In the genomic region with DNA sequence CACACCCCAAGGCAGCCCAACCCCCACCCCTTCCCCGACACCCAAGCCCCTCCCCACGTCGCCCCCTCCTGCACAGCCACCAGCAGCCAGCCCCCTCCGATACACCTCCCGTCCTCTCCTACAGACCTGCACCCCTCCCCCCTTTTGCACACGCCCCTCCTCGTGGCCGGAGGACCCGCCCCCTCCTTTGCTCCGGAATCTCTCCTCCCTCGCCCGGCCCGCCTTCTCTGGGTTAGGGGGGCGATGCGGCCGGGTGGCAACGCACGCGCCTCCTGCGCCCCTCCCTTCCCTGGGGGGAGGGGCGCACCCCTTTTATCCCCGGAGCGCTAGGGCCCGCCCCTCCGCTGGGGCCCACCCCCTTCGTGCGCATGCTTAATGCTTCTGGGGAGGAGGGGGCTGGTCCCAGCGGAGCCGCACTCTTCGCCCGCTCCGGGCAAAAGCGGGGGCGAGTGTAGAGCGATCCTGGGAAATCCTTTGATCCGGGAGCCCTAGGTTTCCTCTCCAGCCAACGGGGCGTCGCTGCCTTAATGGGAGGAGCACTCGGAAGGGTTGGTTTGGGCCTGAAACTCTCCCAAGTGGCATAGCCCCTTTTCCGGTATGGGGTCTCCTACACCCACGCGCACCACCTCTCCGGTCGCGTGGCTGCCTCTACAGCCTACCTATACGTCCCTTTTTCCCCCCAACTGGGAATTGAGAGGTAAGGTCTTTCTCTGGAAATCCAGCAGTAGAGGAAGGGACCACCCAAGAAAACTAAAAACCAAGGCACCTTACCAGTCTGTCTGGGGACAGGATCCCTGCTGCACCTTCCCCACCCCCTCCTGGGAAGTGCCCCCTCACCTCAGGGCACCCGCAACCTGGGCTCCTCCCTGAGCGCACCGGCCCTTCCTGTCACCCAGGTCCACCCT, we compare ENCODE assay signal across 1 cellular context.
TF ChIP-seq lines count a peak whose summit lies in the region.

No MANE protein-coding gene starts in this region.

TF ChIP-seq in K562, 482 proteins besides CTCF, POLR2A, EP300 and RAD21 (continued from another document and continues in another):
- TF ChIP-seq, protein P1, sequence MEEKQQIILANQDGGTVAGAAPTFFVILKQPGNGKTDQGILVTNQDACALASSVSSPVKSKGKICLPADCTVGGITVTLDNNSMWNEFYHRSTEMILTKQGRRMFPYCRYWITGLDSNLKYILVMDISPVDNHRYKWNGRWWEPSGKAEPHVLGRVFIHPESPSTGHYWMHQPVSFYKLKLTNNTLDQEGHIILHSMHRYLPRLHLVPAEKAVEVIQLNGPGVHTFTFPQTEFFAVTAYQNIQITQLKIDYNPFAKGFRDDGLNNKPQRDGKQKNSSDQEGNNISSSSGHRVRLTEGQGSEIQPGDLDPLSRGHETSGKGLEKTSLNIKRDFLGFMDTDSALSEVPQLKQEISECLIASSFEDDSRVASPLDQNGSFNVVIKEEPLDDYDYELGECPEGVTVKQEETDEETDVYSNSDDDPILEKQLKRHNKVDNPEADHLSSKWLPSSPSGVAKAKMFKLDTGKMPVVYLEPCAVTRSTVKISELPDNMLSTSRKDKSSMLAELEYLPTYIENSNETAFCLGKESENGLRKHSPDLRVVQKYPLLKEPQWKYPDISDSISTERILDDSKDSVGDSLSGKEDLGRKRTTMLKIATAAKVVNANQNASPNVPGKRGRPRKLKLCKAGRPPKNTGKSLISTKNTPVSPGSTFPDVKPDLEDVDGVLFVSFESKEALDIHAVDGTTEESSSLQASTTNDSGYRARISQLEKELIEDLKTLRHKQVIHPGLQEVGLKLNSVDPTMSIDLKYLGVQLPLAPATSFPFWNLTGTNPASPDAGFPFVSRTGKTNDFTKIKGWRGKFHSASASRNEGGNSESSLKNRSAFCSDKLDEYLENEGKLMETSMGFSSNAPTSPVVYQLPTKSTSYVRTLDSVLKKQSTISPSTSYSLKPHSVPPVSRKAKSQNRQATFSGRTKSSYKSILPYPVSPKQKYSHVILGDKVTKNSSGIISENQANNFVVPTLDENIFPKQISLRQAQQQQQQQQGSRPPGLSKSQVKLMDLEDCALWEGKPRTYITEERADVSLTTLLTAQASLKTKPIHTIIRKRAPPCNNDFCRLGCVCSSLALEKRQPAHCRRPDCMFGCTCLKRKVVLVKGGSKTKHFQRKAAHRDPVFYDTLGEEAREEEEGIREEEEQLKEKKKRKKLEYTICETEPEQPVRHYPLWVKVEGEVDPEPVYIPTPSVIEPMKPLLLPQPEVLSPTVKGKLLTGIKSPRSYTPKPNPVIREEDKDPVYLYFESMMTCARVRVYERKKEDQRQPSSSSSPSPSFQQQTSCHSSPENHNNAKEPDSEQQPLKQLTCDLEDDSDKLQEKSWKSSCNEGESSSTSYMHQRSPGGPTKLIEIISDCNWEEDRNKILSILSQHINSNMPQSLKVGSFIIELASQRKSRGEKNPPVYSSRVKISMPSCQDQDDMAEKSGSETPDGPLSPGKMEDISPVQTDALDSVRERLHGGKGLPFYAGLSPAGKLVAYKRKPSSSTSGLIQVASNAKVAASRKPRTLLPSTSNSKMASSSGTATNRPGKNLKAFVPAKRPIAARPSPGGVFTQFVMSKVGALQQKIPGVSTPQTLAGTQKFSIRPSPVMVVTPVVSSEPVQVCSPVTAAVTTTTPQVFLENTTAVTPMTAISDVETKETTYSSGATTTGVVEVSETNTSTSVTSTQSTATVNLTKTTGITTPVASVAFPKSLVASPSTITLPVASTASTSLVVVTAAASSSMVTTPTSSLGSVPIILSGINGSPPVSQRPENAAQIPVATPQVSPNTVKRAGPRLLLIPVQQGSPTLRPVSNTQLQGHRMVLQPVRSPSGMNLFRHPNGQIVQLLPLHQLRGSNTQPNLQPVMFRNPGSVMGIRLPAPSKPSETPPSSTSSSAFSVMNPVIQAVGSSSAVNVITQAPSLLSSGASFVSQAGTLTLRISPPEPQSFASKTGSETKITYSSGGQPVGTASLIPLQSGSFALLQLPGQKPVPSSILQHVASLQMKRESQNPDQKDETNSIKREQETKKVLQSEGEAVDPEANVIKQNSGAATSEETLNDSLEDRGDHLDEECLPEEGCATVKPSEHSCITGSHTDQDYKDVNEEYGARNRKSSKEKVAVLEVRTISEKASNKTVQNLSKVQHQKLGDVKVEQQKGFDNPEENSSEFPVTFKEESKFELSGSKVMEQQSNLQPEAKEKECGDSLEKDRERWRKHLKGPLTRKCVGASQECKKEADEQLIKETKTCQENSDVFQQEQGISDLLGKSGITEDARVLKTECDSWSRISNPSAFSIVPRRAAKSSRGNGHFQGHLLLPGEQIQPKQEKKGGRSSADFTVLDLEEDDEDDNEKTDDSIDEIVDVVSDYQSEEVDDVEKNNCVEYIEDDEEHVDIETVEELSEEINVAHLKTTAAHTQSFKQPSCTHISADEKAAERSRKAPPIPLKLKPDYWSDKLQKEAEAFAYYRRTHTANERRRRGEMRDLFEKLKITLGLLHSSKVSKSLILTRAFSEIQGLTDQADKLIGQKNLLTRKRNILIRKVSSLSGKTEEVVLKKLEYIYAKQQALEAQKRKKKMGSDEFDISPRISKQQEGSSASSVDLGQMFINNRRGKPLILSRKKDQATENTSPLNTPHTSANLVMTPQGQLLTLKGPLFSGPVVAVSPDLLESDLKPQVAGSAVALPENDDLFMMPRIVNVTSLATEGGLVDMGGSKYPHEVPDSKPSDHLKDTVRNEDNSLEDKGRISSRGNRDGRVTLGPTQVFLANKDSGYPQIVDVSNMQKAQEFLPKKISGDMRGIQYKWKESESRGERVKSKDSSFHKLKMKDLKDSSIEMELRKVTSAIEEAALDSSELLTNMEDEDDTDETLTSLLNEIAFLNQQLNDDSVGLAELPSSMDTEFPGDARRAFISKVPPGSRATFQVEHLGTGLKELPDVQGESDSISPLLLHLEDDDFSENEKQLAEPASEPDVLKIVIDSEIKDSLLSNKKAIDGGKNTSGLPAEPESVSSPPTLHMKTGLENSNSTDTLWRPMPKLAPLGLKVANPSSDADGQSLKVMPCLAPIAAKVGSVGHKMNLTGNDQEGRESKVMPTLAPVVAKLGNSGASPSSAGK (IDR thresholded peaks at IDR 0.05): peak; percentile 23; the same call in 1 of the 2 replicates
- TF ChIP-seq SUPT5H (IDR thresholded peaks at IDR 0.05): peak; percentile 41; the same call in 1 of the 2 replicates
- TF ChIP-seq RBM14 (IDR thresholded peaks at IDR 0.05; ENCODE audit: borderline replicate concordance, insufficient read depth, low read depth, low read length): no peak
- TF ChIP-seq TAF1 (IDR thresholded peaks at IDR 0.05; ENCODE audit: control insufficient read depth, extremely low read depth, insufficient read depth, low read length, severe bottlenecking): peak; percentile 34
- no peak for TF ChIP-seq XRCC3 (IDR thresholded peaks at IDR 0.05)
- TF ChIP-seq ATF7 (IDR thresholded peaks at IDR 0.05): no peak
- no peak for TF ChIP-seq CTBP1 (IDR thresholded peaks at IDR 0.05; ENCODE audit: borderline replicate concordance)
- no peak for TF ChIP-seq HEY1 (CRISPR knock-in tag; IDR thresholded peaks at IDR 0.05; ENCODE audit: borderline replicate concordance)
- no peak for TF ChIP-seq ATF1 (CRISPR knock-in tag; IDR thresholded peaks at IDR 0.05)
- 0 out of 2 replicates have a peak, but pooled peaks have one; percentile 19 for TF ChIP-seq ATF1 (tag; IDR thresholded peaks at IDR 0.05)
- TF ChIP-seq, protein P2, sequence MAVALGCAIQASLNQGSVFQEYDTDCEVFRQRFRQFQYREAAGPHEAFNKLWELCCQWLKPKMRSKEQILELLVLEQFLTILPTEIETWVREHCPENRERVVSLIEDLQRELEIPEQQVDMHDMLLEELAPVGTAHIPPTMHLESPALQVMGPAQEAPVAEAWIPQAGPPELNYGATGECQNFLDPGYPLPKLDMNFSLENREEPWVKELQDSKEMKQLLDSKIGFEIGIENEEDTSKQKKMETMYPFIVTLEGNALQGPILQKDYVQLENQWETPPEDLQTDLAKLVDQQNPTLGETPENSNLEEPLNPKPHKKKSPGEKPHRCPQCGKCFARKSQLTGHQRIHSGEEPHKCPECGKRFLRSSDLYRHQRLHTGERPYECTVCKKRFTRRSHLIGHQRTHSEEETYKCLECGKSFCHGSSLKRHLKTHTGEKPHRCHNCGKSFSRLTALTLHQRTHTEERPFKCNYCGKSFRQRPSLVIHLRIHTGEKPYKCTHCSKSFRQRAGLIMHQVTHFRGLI (CRISPR knock-in tag; IDR thresholded peaks at IDR 0.05): no peak
- TF ChIP-seq MXI1 (IDR thresholded peaks at IDR 0.05; ENCODE audit: low read depth, low read length): peak; percentile 61; the same call in 1 of the 2 replicates
- TF ChIP-seq WHSC1 (IDR thresholded peaks at IDR 0.05; ENCODE audit: low read length): no peak
- TF ChIP-seq BCOR (IDR thresholded peaks at IDR 0.05): no peak
- TF ChIP-seq HDGF (IDR thresholded peaks at IDR 0.05): no peak
- no peak for TF ChIP-seq ERF (CRISPR knock-in tag; IDR thresholded peaks at IDR 0.05)
- TF ChIP-seq, protein P3, sequence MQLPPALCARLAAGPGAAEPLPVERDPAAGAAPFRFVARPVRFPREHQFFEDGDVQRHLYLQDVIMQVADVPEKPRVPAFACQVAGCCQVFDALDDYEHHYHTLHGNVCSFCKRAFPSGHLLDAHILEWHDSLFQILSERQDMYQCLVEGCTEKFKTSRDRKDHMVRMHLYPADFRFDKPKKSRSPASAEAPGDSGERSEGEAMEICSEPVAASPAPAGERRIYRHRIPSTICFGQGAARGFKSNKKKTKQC (CRISPR knock-in tag; IDR thresholded peaks at IDR 0.05): no peak
- TF ChIP-seq, protein P4, sequence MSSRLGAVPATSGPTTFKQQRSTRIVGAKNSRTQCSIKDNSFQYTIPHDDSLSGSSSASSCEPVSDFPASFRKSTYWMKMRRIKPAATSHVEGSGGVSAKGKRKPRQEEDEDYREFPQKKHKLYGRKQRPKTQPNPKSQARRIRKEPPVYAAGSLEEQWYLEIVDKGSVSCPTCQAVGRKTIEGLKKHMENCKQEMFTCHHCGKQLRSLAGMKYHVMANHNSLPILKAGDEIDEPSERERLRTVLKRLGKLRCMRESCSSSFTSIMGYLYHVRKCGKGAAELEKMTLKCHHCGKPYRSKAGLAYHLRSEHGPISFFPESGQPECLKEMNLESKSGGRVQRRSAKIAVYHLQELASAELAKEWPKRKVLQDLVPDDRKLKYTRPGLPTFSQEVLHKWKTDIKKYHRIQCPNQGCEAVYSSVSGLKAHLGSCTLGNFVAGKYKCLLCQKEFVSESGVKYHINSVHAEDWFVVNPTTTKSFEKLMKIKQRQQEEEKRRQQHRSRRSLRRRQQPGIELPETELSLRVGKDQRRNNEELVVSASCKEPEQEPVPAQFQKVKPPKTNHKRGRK (tag; IDR thresholded peaks at IDR 0.05): no peak
- TF ChIP-seq CBX2 (IDR thresholded peaks at IDR 0.05; ENCODE audit: insufficient read depth, low read length, poor library complexity, severe bottlenecking): no peak
- TF ChIP-seq, protein P5, sequence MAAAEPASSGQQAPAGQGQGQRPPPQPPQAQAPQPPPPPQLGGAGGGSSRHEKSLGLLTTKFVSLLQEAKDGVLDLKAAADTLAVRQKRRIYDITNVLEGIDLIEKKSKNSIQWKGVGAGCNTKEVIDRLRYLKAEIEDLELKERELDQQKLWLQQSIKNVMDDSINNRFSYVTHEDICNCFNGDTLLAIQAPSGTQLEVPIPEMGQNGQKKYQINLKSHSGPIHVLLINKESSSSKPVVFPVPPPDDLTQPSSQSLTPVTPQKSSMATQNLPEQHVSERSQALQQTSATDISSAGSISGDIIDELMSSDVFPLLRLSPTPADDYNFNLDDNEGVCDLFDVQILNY (CRISPR knock-in tag; IDR thresholded peaks at IDR 0.05): no peak
- TF ChIP-seq, protein P6, sequence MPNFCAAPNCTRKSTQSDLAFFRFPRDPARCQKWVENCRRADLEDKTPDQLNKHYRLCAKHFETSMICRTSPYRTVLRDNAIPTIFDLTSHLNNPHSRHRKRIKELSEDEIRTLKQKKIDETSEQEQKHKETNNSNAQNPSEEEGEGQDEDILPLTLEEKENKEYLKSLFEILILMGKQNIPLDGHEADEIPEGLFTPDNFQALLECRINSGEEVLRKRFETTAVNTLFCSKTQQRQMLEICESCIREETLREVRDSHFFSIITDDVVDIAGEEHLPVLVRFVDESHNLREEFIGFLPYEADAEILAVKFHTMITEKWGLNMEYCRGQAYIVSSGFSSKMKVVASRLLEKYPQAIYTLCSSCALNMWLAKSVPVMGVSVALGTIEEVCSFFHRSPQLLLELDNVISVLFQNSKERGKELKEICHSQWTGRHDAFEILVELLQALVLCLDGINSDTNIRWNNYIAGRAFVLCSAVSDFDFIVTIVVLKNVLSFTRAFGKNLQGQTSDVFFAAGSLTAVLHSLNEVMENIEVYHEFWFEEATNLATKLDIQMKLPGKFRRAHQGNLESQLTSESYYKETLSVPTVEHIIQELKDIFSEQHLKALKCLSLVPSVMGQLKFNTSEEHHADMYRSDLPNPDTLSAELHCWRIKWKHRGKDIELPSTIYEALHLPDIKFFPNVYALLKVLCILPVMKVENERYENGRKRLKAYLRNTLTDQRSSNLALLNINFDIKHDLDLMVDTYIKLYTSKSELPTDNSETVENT (CRISPR knock-in tag; IDR thresholded peaks at IDR 0.05): no peak
- no peak for TF ChIP-seq ZNF707 (CRISPR knock-in tag; conservative IDR thresholded peaks at IDR 0.05)
- TF ChIP-seq CSDE1 (IDR thresholded peaks at IDR 0.05): no peak
- no peak for TF ChIP-seq MECOM (CRISPR knock-in tag; IDR thresholded peaks at IDR 0.05)
- TF ChIP-seq, protein P7, sequence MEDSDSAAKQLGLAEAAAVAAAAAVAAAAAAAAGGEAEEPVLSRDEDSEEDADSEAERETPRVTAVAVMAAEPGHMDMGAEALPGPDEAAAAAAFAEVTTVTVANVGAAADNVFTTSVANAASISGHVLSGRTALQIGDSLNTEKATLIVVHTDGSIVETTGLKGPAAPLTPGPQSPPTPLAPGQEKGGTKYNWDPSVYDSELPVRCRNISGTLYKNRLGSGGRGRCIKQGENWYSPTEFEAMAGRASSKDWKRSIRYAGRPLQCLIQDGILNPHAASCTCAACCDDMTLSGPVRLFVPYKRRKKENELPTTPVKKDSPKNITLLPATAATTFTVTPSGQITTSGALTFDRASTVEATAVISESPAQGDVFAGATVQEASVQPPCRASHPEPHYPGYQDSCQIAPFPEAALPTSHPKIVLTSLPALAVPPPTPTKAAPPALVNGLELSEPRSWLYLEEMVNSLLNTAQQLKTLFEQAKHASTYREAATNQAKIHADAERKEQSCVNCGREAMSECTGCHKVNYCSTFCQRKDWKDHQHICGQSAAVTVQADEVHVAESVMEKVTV (CRISPR knock-in tag; IDR thresholded peaks at IDR 0.05): no peak
- no peak for TF ChIP-seq FOXJ2 (tag; IDR thresholded peaks at IDR 0.05)
- peak; percentile 66 for TF ChIP-seq POLR2AphosphoS5 (IDR thresholded peaks at IDR 0.05; ENCODE audit: control insufficient read depth, insufficient read depth, low read depth, low read length)
- TF ChIP-seq FOXP1 (CRISPR knock-in tag; IDR thresholded peaks at IDR 0.05): 0 out of 2 replicates have a peak, but pooled peaks have one; percentile 18
- TF ChIP-seq ZNF263 (CRISPR knock-in tag; IDR thresholded peaks at IDR 0.05; ENCODE audit: borderline replicate concordance): peak; percentile 72
- TF ChIP-seq RUNX1 (IDR thresholded peaks at IDR 0.05; ENCODE audit: low read depth): no peak
- TF ChIP-seq, protein P8, sequence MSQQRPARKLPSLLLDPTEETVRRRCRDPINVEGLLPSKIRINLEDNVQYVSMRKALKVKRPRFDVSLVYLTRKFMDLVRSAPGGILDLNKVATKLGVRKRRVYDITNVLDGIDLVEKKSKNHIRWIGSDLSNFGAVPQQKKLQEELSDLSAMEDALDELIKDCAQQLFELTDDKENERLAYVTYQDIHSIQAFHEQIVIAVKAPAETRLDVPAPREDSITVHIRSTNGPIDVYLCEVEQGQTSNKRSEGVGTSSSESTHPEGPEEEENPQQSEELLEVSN (IDR thresholded peaks at IDR 0.05; ENCODE audit: borderline replicate concordance in 1 of 2, extremely low read depth in 1 of 2, insufficient read depth in 1 of 2, insufficient read length in 1 of 2, low read depth in 1 of 2, low read length in 1 of 2, poor library complexity in 1 of 2, severe bottlenecking in 1 of 2): peak in 1 of 2 experiments; percentile 71
- no peak for TF ChIP-seq CEBPB (tag; IDR thresholded peaks at IDR 0.05)
- TF ChIP-seq MTF1 (CRISPR knock-in tag; IDR thresholded peaks at IDR 0.05; ENCODE audit: borderline replicate concordance): no peak
- peak; percentile 67 for TF ChIP-seq BHLHE40 (IDR thresholded peaks at IDR 0.05; ENCODE audit: low read length)
